Comparison of ENCODE assay signal across 1 cellular context in the genomic region with DNA sequence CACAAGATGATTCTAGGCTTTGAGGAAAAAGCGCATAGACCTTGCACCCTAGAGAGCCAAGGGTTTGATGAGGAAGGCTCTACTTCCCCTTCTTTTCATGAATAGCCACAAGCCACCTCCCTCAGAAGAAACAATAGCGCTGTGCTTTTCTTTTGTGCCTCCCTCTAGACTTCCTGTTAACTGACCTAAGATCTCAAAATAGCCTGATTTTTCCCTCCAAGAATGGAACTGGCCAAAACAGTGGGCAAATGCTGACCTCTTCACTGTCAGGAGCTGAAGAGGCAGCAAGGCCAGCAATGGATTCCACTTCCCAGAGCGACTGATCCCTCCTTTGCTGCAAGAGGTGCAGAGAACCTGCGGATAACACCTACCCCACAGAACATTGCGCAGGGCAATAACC.
TF ChIP-seq lines count a peak whose summit lies in the region.

No MANE protein-coding gene starts in this region.

TF ChIP-seq in GM23338, 12 proteins besides CTCF, POLR2A, EP300 and RAD21 (continued from another document):
- TF ChIP-seq, protein P1, sequence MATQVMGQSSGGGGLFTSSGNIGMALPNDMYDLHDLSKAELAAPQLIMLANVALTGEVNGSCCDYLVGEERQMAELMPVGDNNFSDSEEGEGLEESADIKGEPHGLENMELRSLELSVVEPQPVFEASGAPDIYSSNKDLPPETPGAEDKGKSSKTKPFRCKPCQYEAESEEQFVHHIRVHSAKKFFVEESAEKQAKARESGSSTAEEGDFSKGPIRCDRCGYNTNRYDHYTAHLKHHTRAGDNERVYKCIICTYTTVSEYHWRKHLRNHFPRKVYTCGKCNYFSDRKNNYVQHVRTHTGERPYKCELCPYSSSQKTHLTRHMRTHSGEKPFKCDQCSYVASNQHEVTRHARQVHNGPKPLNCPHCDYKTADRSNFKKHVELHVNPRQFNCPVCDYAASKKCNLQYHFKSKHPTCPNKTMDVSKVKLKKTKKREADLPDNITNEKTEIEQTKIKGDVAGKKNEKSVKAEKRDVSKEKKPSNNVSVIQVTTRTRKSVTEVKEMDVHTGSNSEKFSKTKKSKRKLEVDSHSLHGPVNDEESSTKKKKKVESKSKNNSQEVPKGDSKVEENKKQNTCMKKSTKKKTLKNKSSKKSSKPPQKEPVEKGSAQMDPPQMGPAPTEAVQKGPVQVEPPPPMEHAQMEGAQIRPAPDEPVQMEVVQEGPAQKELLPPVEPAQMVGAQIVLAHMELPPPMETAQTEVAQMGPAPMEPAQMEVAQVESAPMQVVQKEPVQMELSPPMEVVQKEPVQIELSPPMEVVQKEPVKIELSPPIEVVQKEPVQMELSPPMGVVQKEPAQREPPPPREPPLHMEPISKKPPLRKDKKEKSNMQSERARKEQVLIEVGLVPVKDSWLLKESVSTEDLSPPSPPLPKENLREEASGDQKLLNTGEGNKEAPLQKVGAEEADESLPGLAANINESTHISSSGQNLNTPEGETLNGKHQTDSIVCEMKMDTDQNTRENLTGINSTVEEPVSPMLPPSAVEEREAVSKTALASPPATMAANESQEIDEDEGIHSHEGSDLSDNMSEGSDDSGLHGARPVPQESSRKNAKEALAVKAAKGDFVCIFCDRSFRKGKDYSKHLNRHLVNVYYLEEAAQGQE (IDR thresholded peaks at IDR 0.05; ENCODE audit: unreplicated experiment): no peak
- TF ChIP-seq, protein P2, sequence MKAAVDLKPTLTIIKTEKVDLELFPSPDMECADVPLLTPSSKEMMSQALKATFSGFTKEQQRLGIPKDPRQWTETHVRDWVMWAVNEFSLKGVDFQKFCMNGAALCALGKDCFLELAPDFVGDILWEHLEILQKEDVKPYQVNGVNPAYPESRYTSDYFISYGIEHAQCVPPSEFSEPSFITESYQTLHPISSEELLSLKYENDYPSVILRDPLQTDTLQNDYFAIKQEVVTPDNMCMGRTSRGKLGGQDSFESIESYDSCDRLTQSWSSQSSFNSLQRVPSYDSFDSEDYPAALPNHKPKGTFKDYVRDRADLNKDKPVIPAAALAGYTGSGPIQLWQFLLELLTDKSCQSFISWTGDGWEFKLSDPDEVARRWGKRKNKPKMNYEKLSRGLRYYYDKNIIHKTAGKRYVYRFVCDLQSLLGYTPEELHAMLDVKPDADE (IDR thresholded peaks at IDR 0.05): no peak
